Comparison of ENCODE assay signal across 8 cellular contexts in genomic region chr11:43644626-43645299, GRCh38. TPM values are rescaled to one million over a fixed set of nuclear protein-coding genes. Genes with fewer than 3 reads are reported as not detected.
DNase-seq lines count a peak whose midpoint lies in the region; ATAC-seq, FAIRE-seq and TF ChIP-seq lines count a peak whose summit lies in the region.

No MANE protein-coding gene starts in this region.

- peak; percentile 41 for FAIRE-seq in astrocyte (lab: Jason Lieb, UNC)

- H3K27ac ChIP-seq in astrocyte (ENCODE audit: low read depth, low read length) (peak overlapping the region; percentile 89), layer of hippocampus (ENCODE audit: low read depth, low read length) (peak overlapping the region; percentile 84), suprapubic skin (peak overlapping the region; percentile 67)

- H3K27me3 Mint-ChIP-seq in astrocyte (ENCODE audit: low read depth, unreplicated experiment): no peaks in the 10 kb centered on the region

- H3K27ac Mint-ChIP-seq in astrocyte (ENCODE audit: unreplicated experiment): peak overlapping the region; percentile 58

- H3K4me1 ChIP-seq in astrocyte (ENCODE audit: insufficient read depth, low read length) (peaks cover 5% of the 10 kb centered on the region), suprapubic skin (peaks cover 16% of the 10 kb centered on the region)

- peak overlapping the region; percentile 87 for H3K4me3 ChIP-seq in AG09309 (ENCODE audit: control insufficient read depth, low read depth, low read length)
- peak overlapping the region; percentile 98 for H3K4me3 ChIP-seq in astrocyte (ENCODE audit: insufficient read depth, low read depth, low read length)
- peak overlapping the region; percentile 98 for H3K4me3 ChIP-seq in suprapubic skin

- peaks cover 4% of the 10 kb centered on the region for H3K4me1 Mint-ChIP-seq in astrocyte (ENCODE audit: low read depth, unreplicated experiment)

- H3K79me2 ChIP-seq in astrocyte (ENCODE audit: insufficient read depth, low read length): peaks cover 25% of the 10 kb centered on the region

- H4K20me1 ChIP-seq in astrocyte (ENCODE audit: insufficient read depth, low read length): no peaks in the 10 kb centered on the region

- peak overlapping the region; percentile 96 for H3K9ac ChIP-seq in astrocyte (ENCODE audit: low read length)

- H2AFZ ChIP-seq in astrocyte (ENCODE audit: low read depth, low read length): peak overlapping the region; percentile 99

- no peak for TF ChIP-seq POLR2A in suprapubic skin (IDR thresholded peaks at IDR 0.05)

- peaks cover 2% of the 10 kb centered on the region for H3K36me3 ChIP-seq in astrocyte (ENCODE audit: insufficient read depth, low read length)
- H3K36me3 ChIP-seq in suprapubic skin: no peaks in the 10 kb centered on the region

- H3K9me3 Mint-ChIP-seq in astrocyte (ENCODE audit: unreplicated experiment): no peaks in the 10 kb centered on the region

- peak; percentile 8 for ATAC-seq in HG03196 (IDR thresholded peaks at IDR 0.05; ENCODE audit: unreplicated experiment)

- TF ChIP-seq CTCF in AG09309 (IDR thresholded peaks at IDR 0.05; ENCODE audit: control insufficient read depth, insufficient read depth, low read depth, low read length, missing control alignments) (no peak), astrocyte (IDR thresholded peaks at IDR 0.05; ENCODE audit: insufficient read depth, low read depth, low read length) (no peak), suprapubic skin (IDR thresholded peaks at IDR 0.05) (no peak)

- peaks cover 3% of the 10 kb centered on the region for H3K36me3 Mint-ChIP-seq in astrocyte (ENCODE audit: low read depth, unreplicated experiment)

- peak overlapping the region; percentile 98 for H3K4me3 Mint-ChIP-seq in astrocyte (ENCODE audit: unreplicated experiment)

- H3K4me2 ChIP-seq in astrocyte (ENCODE audit: low read length): peak overlapping the region; percentile 95

- DNase-seq in AG09309 (ENCODE audit: low read depth) (no peak), astrocyte (ENCODE audit: low read depth) (peak; percentile 0), suprapubic skin (ENCODE audit: low spot score in 2 of 2) (no peak), SKM-1 (lab: John Stamatoyannopoulos, UW; ENCODE audit: unreplicated experiment) (no peak), NCI-H146 treated with DMSO at 0.1 percent for 48 hours (lab: John Stamatoyannopoulos, UW; ENCODE audit: unreplicated experiment) (no peak), NCI-H1417 treated with DMSO at 0.1 percent for 48 hours (lab: John Stamatoyannopoulos, UW) (no peak)

- H3K9me3 ChIP-seq in astrocyte (ENCODE audit: insufficient read depth, low read depth, low read length) (no peaks in the 10 kb centered on the region), suprapubic skin (no peaks in the 10 kb centered on the region)

- WGBS in suprapubic skin: 17% methylated on average over 7 of the region's 7 CpGs

- H3K27me3 ChIP-seq in astrocyte (ENCODE audit: insufficient read depth, low read length): peaks cover 3% of the 10 kb centered on the region
- H3K27me3 ChIP-seq in layer of hippocampus (ENCODE audit: control insufficient read depth, insufficient read depth, low read length): no peaks in the 10 kb centered on the region
- H3K27me3 ChIP-seq in suprapubic skin: peaks cover 8% of the 10 kb centered on the region

- no peak for TF ChIP-seq EP300 in suprapubic skin (IDR thresholded peaks at IDR 0.05)

RNA-seq across cellular contexts. Expression of gene HSD17B12, which starts 35.8 kb away (rescaled TPM):
- total RNA-seq in astrocyte (127 and 132 TPM in 2 replicates), suprapubic skin (10 to 100 TPM; 46.3 to 93.4 (median 60.1) TPM)
